Comparison of ENCODE assay signal across 8 cellular contexts in the genomic region with DNA sequence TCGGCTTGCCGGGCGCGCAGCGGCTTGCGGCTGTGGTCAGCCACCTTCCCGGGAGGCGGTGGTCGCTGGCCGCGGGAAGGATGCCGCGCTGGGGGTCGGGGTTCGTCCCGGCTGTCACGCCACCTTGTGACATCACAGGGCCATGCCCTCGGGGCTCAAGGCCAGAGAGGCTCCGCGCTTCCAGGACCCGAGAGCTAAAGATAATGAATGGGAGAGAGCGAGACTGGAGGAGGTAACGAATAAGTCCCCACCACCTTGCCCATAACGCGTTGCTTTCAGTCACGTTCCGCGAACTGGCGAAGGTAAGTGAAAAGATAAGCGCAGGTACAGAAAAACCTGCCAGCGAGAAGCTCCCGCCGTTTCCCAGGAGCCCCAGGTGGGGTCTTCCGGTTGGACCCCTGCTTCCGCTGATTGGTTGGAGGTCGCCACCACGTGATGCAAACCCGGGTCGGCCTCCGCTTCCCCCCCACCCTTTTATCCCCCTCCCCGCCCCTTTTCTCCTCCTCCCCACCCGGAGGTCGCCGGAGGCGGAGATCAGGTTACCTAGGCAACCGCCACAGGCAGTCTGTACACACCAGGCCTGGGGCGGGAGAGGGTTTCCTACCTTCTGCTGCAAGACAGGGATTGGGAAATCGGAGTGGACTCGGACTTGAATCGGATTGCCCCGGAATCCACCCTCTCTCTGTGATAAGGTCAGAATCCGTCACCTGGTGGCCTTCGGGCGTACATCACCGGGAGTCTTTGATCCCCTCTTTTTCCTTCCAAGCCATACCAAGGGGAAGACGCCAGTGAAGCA. TPM values are rescaled to one million over a fixed set of nuclear protein-coding genes. Genes with fewer than 3 reads are reported as not detected.
DNase-seq lines count a peak whose midpoint lies in the region; ATAC-seq and TF ChIP-seq lines count a peak whose summit lies in the region.

Gene LRRC9 (plus strand): TSS at position 563 of the 796 bp plus-strand sequence.

- H3K27ac ChIP-seq in MM.1S (ENCODE audit: low read length): no peak within 1 kb of the TSS
- no peak within 1 kb of the TSS for H3K27ac ChIP-seq in esophagus squamous epithelium
- H3K27ac ChIP-seq in muscle layer of duodenum (ENCODE audit: low read length): no peak within 1 kb of the TSS
- no peak within 1 kb of the TSS for H3K27ac ChIP-seq in tibial nerve
- no peak within 1 kb of the TSS for H3K27ac ChIP-seq in PC-9

- 4 to 10% methylated on average over 2 to 23 of the region's 56 CpGs for WGBS in esophagus squamous epithelium, 2 donors
- WGBS in tibial nerve, 2 donors: 8 to 9% methylated on average over 48 to 51 of the region's 56 CpGs

- H3K4me3 ChIP-seq in MM.1S (ENCODE audit: low read length): peak within 1 kb of the TSS; percentile 45
- H3K4me3 ChIP-seq in esophagus squamous epithelium: peak within 1 kb of the TSS in 3 of 4 donors; percentile 28 to 56 (median 43)
- H3K4me3 ChIP-seq in muscle layer of duodenum (ENCODE audit: low read depth in 1 of 2, low read length in 2 of 2): peak within 1 kb of the TSS; percentile 61 to 62
- peak within 1 kb of the TSS; percentile 21 to 54 (median 44) for H3K4me3 ChIP-seq in tibial nerve
- H3K4me3 ChIP-seq in PC-9: no peak within 1 kb of the TSS

- H2AFZ ChIP-seq in MM.1S (ENCODE audit: low read length): peak within 1 kb of the TSS; percentile 56
- no peak within 1 kb of the TSS for H2AFZ ChIP-seq in PC-9

- H3K9me3 Mint-ChIP-seq in activated B cell treated with CpG ODN at 0.5 μM for 24 hours: no peaks in the 10 kb centered on the region

- peaks cover 10% of the 10 kb centered on the region for H3K4me1 Mint-ChIP-seq in activated B cell treated with CpG ODN at 0.5 μM for 24 hours

- H3K27me3 Mint-ChIP-seq in activated B cell treated with CpG ODN at 0.5 μM for 24 hours: peaks cover 35% of the 10 kb centered on the region

- no peaks in the 10 kb centered on the region for H3K4me1 ChIP-seq in MM.1S (ENCODE audit: low read length)
- peaks cover 4 to 12% (median 7%) of the 10 kb centered on the region in 3 donors for H3K4me1 ChIP-seq in esophagus squamous epithelium
- peaks cover 0 to 8% of the 10 kb centered on the region in 2 donors for H3K4me1 ChIP-seq in muscle layer of duodenum (ENCODE audit: control insufficient read depth in 1 of 2, insufficient read depth in 2 of 2, low read length in 2 of 2)
- peaks cover 0 to 14% (median 8%) of the 10 kb centered on the region in 4 donors for H3K4me1 ChIP-seq in tibial nerve
- no peaks in the 10 kb centered on the region for H3K4me1 ChIP-seq in PC-9 (replicated peaks; ENCODE audit: insufficient read depth)

- POLR2A ChIA-PET in GM10248 (lab: Yijun Ruan, JAX): no interaction called here
- POLR2A ChIA-PET in activated B cell treated with CpG ODN at 0.5 μM for 24 hours (lab: Charles Lee): no interaction called here
- POLR2A ChIA-PET in PC-9 (lab: Charles Lee; ENCODE audit: unreplicated experiment): no interaction called here

- H3K27ac Mint-ChIP-seq in activated B cell treated with CpG ODN at 0.5 μM for 24 hours: no peak within 1 kb of the TSS

- H3K4me2 ChIP-seq in MM.1S (ENCODE audit: low read depth, low read length) (peak within 1 kb of the TSS; percentile 73), PC-9 (no peak within 1 kb of the TSS)

- H3K9me3 ChIP-seq in MM.1S (replicated peaks; ENCODE audit: insufficient read depth, low read length) (no peaks in the 10 kb centered on the region), esophagus squamous epithelium (no peaks in the 10 kb centered on the region), muscle layer of duodenum (ENCODE audit: control insufficient read depth in 1 of 2, low read length in 2 of 2) (no peaks in the 10 kb centered on the region), tibial nerve (no peaks in the 10 kb centered on the region), PC-9 (ENCODE audit: insufficient read depth, low read depth) (no peaks in the 10 kb centered on the region; the same call in 1 of the 2 replicates)

- no peaks in the 10 kb centered on the region for H3K9me2 ChIP-seq in MM.1S (replicated peaks; ENCODE audit: insufficient read depth, low read length)
- no peaks in the 10 kb centered on the region; the same call in 1 of the 2 replicates for H3K9me2 ChIP-seq in PC-9 (ENCODE audit: insufficient read depth)

- BruUV-seq in PC-9 (replicated peaks; lab: Mats Ljungman, UMichigan): no TSS peak

- H3F3A ChIP-seq in MM.1S (ENCODE audit: insufficient read depth, low read length) (no peaks in the 10 kb centered on the region), PC-9 (ENCODE audit: insufficient read depth, low read depth) (no peaks in the 10 kb centered on the region)

- no peak for TF ChIP-seq CTCF in GM10248 (IDR thresholded peaks at IDR 0.05; ENCODE audit: control extremely low read depth, extremely low read depth, low read depth, missing control alignments)
- no peak for TF ChIP-seq CTCF in MM.1S (IDR thresholded peaks at IDR 0.05; ENCODE audit: low read length)
- no peak for TF ChIP-seq CTCF in activated B cell treated with CpG ODN at 0.5 μM for 24 hours (IDR thresholded peaks at IDR 0.05)
- no peak for TF ChIP-seq CTCF in esophagus squamous epithelium (IDR thresholded peaks at IDR 0.05)
- TF ChIP-seq CTCF in tibial nerve (IDR thresholded peaks at IDR 0.05): no peak
- no peak for TF ChIP-seq CTCF in PC-9 (conservative IDR thresholded peaks at IDR 0.05)

- H4K20me1 ChIP-seq in MM.1S (ENCODE audit: insufficient read depth, low read length): no peaks in the 10 kb centered on the region
- no peaks in the 10 kb centered on the region for H4K20me1 ChIP-seq in PC-9 (ENCODE audit: insufficient read depth)

- CTCF ChIA-PET in GM10248 (lab: Yijun Ruan, JAX): no interaction called here
- CTCF ChIA-PET in activated B cell treated with CpG ODN at 0.5 μM for 24 hours (lab: Charles Lee): no interaction called here
- CTCF ChIA-PET in PC-9 (lab: Charles Lee): no interaction called here

- no peaks in the 10 kb centered on the region for H3K27me3 ChIP-seq in MM.1S (replicated peaks; ENCODE audit: insufficient read depth, low read length)
- peaks cover 0 to 38% (median 5%) of the 10 kb centered on the region in 4 donors for H3K27me3 ChIP-seq in esophagus squamous epithelium
- H3K27me3 ChIP-seq in muscle layer of duodenum (ENCODE audit: low read depth, low read length): no peaks in the 10 kb centered on the region
- H3K27me3 ChIP-seq in tibial nerve: peaks cover 0 to 33% of the 10 kb centered on the region in 2 donors
- no peaks in the 10 kb centered on the region for H3K27me3 ChIP-seq in PC-9 (ENCODE audit: insufficient read depth, low read depth)

- H3K79me2 ChIP-seq in MM.1S (ENCODE audit: low read length) (no peaks in the 10 kb centered on the region), PC-9 (ENCODE audit: low read depth) (no peaks in the 10 kb centered on the region)

- TF ChIP-seq POLR2A in esophagus squamous epithelium (IDR thresholded peaks at IDR 0.05): no peak
- no peak for TF ChIP-seq POLR2A in tibial nerve (IDR thresholded peaks at IDR 0.05)

- TF ChIP-seq EP300 in tibial nerve (IDR thresholded peaks at IDR 0.05): no peak

- DNase-seq in GM10248 (ENCODE audit: extremely low spot score) (peak; percentile 17), MM.1S (no peak), activated B cell treated with CpG ODN at 0.5 μM for 24 hours (no peak), esophagus squamous epithelium (lab: John Stamatoyannopoulos, UW) (no peak), tibial nerve (ENCODE audit: low spot score in 2 of 2) (no peak), PC-9 (no peak)

- intact Hi-C loops in activated B cell treated with CpG ODN at 0.5 μM for 24 hours (cut with micrococcal nuclease) (no loop called here), esophagus squamous epithelium (cut with DNase I) (no loop called here), PC-9 (cut with micrococcal nuclease; ENCODE audit: unreplicated experiment) (loop anchor here (10.0 kb wide), 1 partner anchor 895 kb away; no protein-coding TSS in a partner anchor)

- H3K4me3 Mint-ChIP-seq in activated B cell treated with CpG ODN at 0.5 μM for 24 hours: peak within 1 kb of the TSS; percentile 78

- H3K9ac ChIP-seq in MM.1S (ENCODE audit: low read length): no peak within 1 kb of the TSS

- ATAC-seq in activated B cell treated with CpG ODN at 0.5 μM for 24 hours (ENCODE audit: low read depth): peak; percentile 25
- no peak for ATAC-seq in GM18870 (IDR thresholded peaks at IDR 0.05; ENCODE audit: unreplicated experiment)

- H3K36me3 Mint-ChIP-seq in activated B cell treated with CpG ODN at 0.5 μM for 24 hours (ENCODE audit: low read depth): no peaks in the 10 kb centered on the region

- H3K36me3 ChIP-seq in MM.1S (replicated peaks; ENCODE audit: insufficient read depth, low read length) (no peaks in the 10 kb centered on the region), esophagus squamous epithelium (no peaks in the 10 kb centered on the region), muscle layer of duodenum (ENCODE audit: control insufficient read depth in 1 of 2, insufficient read depth in 2 of 2, low read length in 2 of 2) (no peaks in the 10 kb centered on the region), tibial nerve (no peaks in the 10 kb centered on the region), PC-9 (ENCODE audit: low read depth) (no peaks in the 10 kb centered on the region)

RNA-seq across cellular contexts. Expression of gene LRRC9, which starts in this region (rescaled TPM):
- total RNA-seq in activated B cell treated with CpG ODN at 0.5 μM for 24 hours: not detected in 2 replicates
- total RNA-seq in esophagus squamous epithelium: not detected
- total RNA-seq in tibial nerve: not detected
- total RNA-seq in PC-9 (2021): not detected in 2 replicates

Comparison
In these comparisons a context has a peak if more than half of its experiments do, and no peak if none do; other contexts are left out.
1. Peak in ATAC-seq in activated B cell treated with CpG ODN at 0.5 μM for 24 hours; RNA of the gene not detected or under 1 TPM.